ENCODE assay signal across 8 cellular contexts in genomic region chr12:108729612-108730336, GRCh38. TPM values are rescaled to one million over a fixed set of nuclear protein-coding genes. Genes with fewer than 3 reads are reported as not detected.
DNase-seq lines count a peak whose midpoint lies in the region; ATAC-seq lines count a peak whose summit lies in the region.

No MANE protein-coding gene starts in this region.

- peak overlapping the region; percentile 51 for H2BK5ac ChIP-seq in mesendoderm (ENCODE audit: low read length)

- H3K27me3 Mint-ChIP-seq in activated CD4-positive, alpha-beta T cell treated with anti-CD3 and anti-CD28 coated beads for 36 hours = no peaks in the 10 kb centered on the region

- no peak for ATAC-seq in activated CD4-positive, alpha-beta T cell treated with anti-CD3 and anti-CD28 coated beads for 36 hours
- ATAC-seq in HG03521 (IDR thresholded peaks at IDR 0.05; ENCODE audit: unreplicated experiment) (no peak), HG03095 (IDR thresholded peaks at IDR 0.05; ENCODE audit: unreplicated experiment) (no peak)

- H3K36me3 ChIP-seq in mesendoderm (ENCODE audit: control insufficient read depth, insufficient read depth, low read length) = no peaks in the 10 kb centered on the region

- peak overlapping the region; percentile 97 for H3K4me2 ChIP-seq in mesendoderm (ENCODE audit: low read length)

- WGBS in mesendoderm (ENCODE audit: extremely low coverage, insufficient coverage, low lambda C conversion rate) = 100% methylated on average over 1 of the region's 14 CpGs

- POLR2A ChIA-PET in activated CD4-positive, alpha-beta T cell treated with anti-CD3 and anti-CD28 coated beads for 36 hours (lab: Charles Lee) = interaction anchor here (1.0 kb wide), 1 partner anchor 28 kb away, joined by 3 read pairs; no protein-coding TSS in a partner anchor

- peaks cover 44% of the 10 kb centered on the region for H3K4me1 Mint-ChIP-seq in activated CD4-positive, alpha-beta T cell treated with anti-CD3 and anti-CD28 coated beads for 36 hours

- intact Hi-C loops in activated CD4-positive, alpha-beta T cell treated with anti-CD3 and anti-CD28 coated beads for 36 hours (cut with DNase I, micrococcal nuclease) = loop anchor here (1.0 to 5.0 kb wide), 9 partner anchors 65 to 1637 kb away; partner anchors contain the start of genes ATP2A2 (in 1 of the 2), CRY1 (in 1 of the 2), ISCU (in 1 of the 2) and PWP1 (in 1 of the 2)

- peak overlapping the region; percentile 91 for H3K9ac ChIP-seq in mesendoderm (ENCODE audit: low read length)

- peak overlapping the region; percentile 90 for H3K27ac Mint-ChIP-seq in activated CD4-positive, alpha-beta T cell treated with anti-CD3 and anti-CD28 coated beads for 36 hours

- no peak for DNase-seq in activated CD4-positive, alpha-beta T cell treated with anti-CD3 and anti-CD28 coated beads for 36 hours
- DNase-seq in activated CD4-positive, alpha-beta T cell treated with anti-CD3 and anti-CD28 coated beads, Interleukin-2, amount 50 U/mL, for 1 hour = no peak
- DNase-seq in NCI-H69 (lab: John Stamatoyannopoulos, UW) (peak; percentile 73), caudate nucleus (lab: John Stamatoyannopoulos, UW) (peak in 1 of 61 donors; percentile 26), mesendoderm (no peak), NCI-H1436 (lab: John Stamatoyannopoulos, UW) (no peak)

- peak overlapping the region; percentile 98 for H3K56ac ChIP-seq in mesendoderm (ENCODE audit: low read length)

- no peak overlapping the region for H3K18ac ChIP-seq in mesendoderm (ENCODE audit: low read length)

- no peak overlapping the region for H3K4ac ChIP-seq in mesendoderm (ENCODE audit: low read depth, low read length)

- H3K9me3 Mint-ChIP-seq in activated CD4-positive, alpha-beta T cell treated with anti-CD3 and anti-CD28 coated beads for 36 hours (ENCODE audit: low read depth) = no peaks in the 10 kb centered on the region

- no peaks in the 10 kb centered on the region for H3K36me3 Mint-ChIP-seq in activated CD4-positive, alpha-beta T cell treated with anti-CD3 and anti-CD28 coated beads for 36 hours (ENCODE audit: low read depth)

- H2AK5ac ChIP-seq in mesendoderm (ENCODE audit: low read length) = no peak overlapping the region

- CTCF ChIA-PET in activated CD4-positive, alpha-beta T cell treated with anti-CD3 and anti-CD28 coated beads for 36 hours (lab: Charles Lee) = interaction anchor here (0.7 to 1.5 kb wide), 6 partner anchors 27 to 1338 kb away, joined by 3 to 6 read pairs (median 5); no protein-coding TSS in a partner anchor

- H3K27me3 ChIP-seq in mesendoderm (ENCODE audit: insufficient read depth, low read length, poor library complexity) = no peaks in the 10 kb centered on the region

- H3K4me3 ChIP-seq in mesendoderm (ENCODE audit: low read length) = peak overlapping the region; percentile 85

- H3K4me1 ChIP-seq in mesendoderm (ENCODE audit: control insufficient read depth, low read depth, low read length) = peaks cover 4% of the 10 kb centered on the region

- H3K79me1 ChIP-seq in mesendoderm (ENCODE audit: low read length) = peaks cover 12% of the 10 kb centered on the region

- peaks cover 45% of the 10 kb centered on the region for H3K79me2 ChIP-seq in mesendoderm (ENCODE audit: control insufficient read depth, insufficient read depth, low read length)

- H3K4me3 Mint-ChIP-seq in activated CD4-positive, alpha-beta T cell treated with anti-CD3 and anti-CD28 coated beads for 36 hours = peak overlapping the region; percentile 88

- no peak overlapping the region for H4K8ac ChIP-seq in mesendoderm (ENCODE audit: low read depth, low read length)

- no peak overlapping the region for H2BK120ac ChIP-seq in mesendoderm (ENCODE audit: low read depth, low read length)

- no peak overlapping the region for H3K23ac ChIP-seq in mesendoderm (ENCODE audit: low read length)

- H3K27ac ChIP-seq in caudate nucleus (ENCODE audit: low read depth, low read length) = peak overlapping the region; percentile 85
- peak overlapping the region; percentile 97 for H3K27ac ChIP-seq in mesendoderm (ENCODE audit: low read depth, low read length)

- H2BK15ac ChIP-seq in mesendoderm (replicated peaks; ENCODE audit: low read depth) = no peak overlapping the region

- H4K5ac ChIP-seq in mesendoderm (ENCODE audit: low read length) = no peak overlapping the region

RNA-seq across cellular contexts. Expression of gene CORO1C, which starts 1.5 kb away (rescaled TPM):
- 10 to 100 TPM; 83.5 to 90.8 TPM for total RNA-seq in activated CD4-positive, alpha-beta T cell treated with anti-CD3 and anti-CD28 coated beads for 36 hours
- polyA plus RNA-seq in mesendoderm (2013, experiment 1 of 2) = 122 TPM
- 119 TPM for polyA plus RNA-seq in mesendoderm (2013, experiment 2 of 2)
